Comparison of ENCODE assay signal across 8 cellular contexts in genomic region chr17:36948717-36949460, GRCh38. TPM values are rescaled to one million over a fixed set of nuclear protein-coding genes. Genes with fewer than 3 reads are reported as not detected.
DNase-seq lines count a peak whose midpoint lies in the region; ATAC-seq and TF ChIP-seq lines count a peak whose summit lies in the region.

AATF (plus strand) TSS chr17:36948954; CDS start chr17:36949126, 172 bp downstream.

- H3K36me3 ChIP-seq in DOHH2 (ENCODE audit: control insufficient read depth, low read length) (peaks cover 51% of the 10 kb centered on the region), GM23338 (ENCODE audit: insufficient read depth) (peaks cover 20% of the 10 kb centered on the region), esophagus squamous epithelium (peaks cover 0 to 22% (median 7%) of the 10 kb centered on the region in 3 donors)

- H3K4me3 ChIP-seq in DOHH2 (ENCODE audit: low read length): peak within 1 kb of the TSS; percentile 91
- H3K4me3 ChIP-seq in GM23338: peak within 1 kb of the TSS; percentile 94
- H3K4me3 ChIP-seq in esophagus squamous epithelium: peak within 1 kb of the TSS; percentile 75 to 98 (median 82)

- peak within 1 kb of the TSS; percentile 98 for H3K4me2 ChIP-seq in DOHH2 (ENCODE audit: low read length)
- H3K4me2 ChIP-seq in GM23338: peak within 1 kb of the TSS; percentile 99

- H3K4me1 ChIP-seq in DOHH2 (ENCODE audit: control insufficient read depth, low read length): peaks cover 33% of the 10 kb centered on the region
- H3K4me1 ChIP-seq in GM23338 (ENCODE audit: insufficient read depth): peaks cover 55% of the 10 kb centered on the region
- H3K4me1 ChIP-seq in esophagus squamous epithelium: peaks cover 0 to 40% (median 18%) of the 10 kb centered on the region in 3 donors

- H3K27ac ChIP-seq in DOHH2 (ENCODE audit: low read depth, low read length): peak within 1 kb of the TSS; percentile 63
- no peak within 1 kb of the TSS; the same call in 1 of the 2 replicates for H3K27ac ChIP-seq in GM23338 (ENCODE audit: low read depth)
- peak within 1 kb of the TSS; percentile 89 to 98 (median 90) for H3K27ac ChIP-seq in esophagus squamous epithelium

- H2AFZ ChIP-seq in GM23338: peak within 1 kb of the TSS; percentile 97

- peak; percentile 88 for ATAC-seq in GM23338
- ATAC-seq in naive B cell (ENCODE audit: low read depth in 2 of 2): peak; percentile 91 to 93
- peak; percentile 99 for ATAC-seq in stimulated activated effector memory CD8-positive, alpha-beta T cell treated with anti-CD3 and anti-CD28 coated beads, Interleukin-12 subunit alpha, Interleukin-12 subunit beta, amount 100 ng/mL, for 72 hours

- no peak for TF ChIP-seq CTCF in DOHH2 (IDR thresholded peaks at IDR 0.05; ENCODE audit: low read depth, low read length, poor library complexity, severe bottlenecking)
- no peak for TF ChIP-seq CTCF in GM23338 (conservative IDR thresholded peaks at IDR 0.05; ENCODE audit: low read depth in 2 of 2)
- TF ChIP-seq CTCF in esophagus squamous epithelium (IDR thresholded peaks at IDR 0.05): no peak

- H3K27me3 ChIP-seq in DOHH2 (ENCODE audit: control insufficient read depth, low read length) (peaks cover 37% of the 10 kb centered on the region), GM23338 (ENCODE audit: insufficient read depth) (peaks cover 55% of the 10 kb centered on the region), esophagus squamous epithelium (peaks cover 15 to 43% (median 32%) of the 10 kb centered on the region in 4 donors)

- H3K27me3 Mint-ChIP-seq in GM23338 (ENCODE audit: insufficient read depth, low read depth, poor library complexity) (peaks cover 55% of the 10 kb centered on the region), naive B cell (peaks cover 17 to 33% (median 31%) of the 10 kb centered on the region in 3 donors)

- H3K9me3 Mint-ChIP-seq in GM23338 (0 out of 3 replicates have a peak, but pooled peaks cover under 1% of the 10 kb centered on the region), naive B cell (peaks cover 0 to under 1% (median 0%) of the 10 kb centered on the region in 7 donors)
- no peaks in the 10 kb centered on the region for H3K9me3 Mint-ChIP-seq in stimulated activated effector memory CD8-positive, alpha-beta T cell treated with anti-CD3 and anti-CD28 coated beads, Interleukin-12 subunit alpha, Interleukin-12 subunit beta, amount 100 ng/mL, for 72 hours

- H3F3A ChIP-seq in DOHH2 (ENCODE audit: control insufficient read depth, insufficient read depth): 0 out of 2 replicates have a peak, but pooled peaks cover 5% of the 10 kb centered on the region
- peaks cover 34% of the 10 kb centered on the region; the same call in 1 of the 2 replicates for H3F3A ChIP-seq in GM23338 (replicated peaks; ENCODE audit: low read depth)

- DNase-seq in GM23338 (ENCODE audit: low spot score) (peak; percentile 98), Kasumi-1 (lab: John Stamatoyannopoulos, UW) (peak; percentile 91 to 93), RKO (ENCODE audit: low spot score) (peak; percentile 94), activated T-helper 1 cell treated with Interleukin-2 at 50 U/mL for 16 hours (ENCODE audit: low read depth) (peak; percentile 96), esophagus squamous epithelium (lab: John Stamatoyannopoulos, UW) (peak; percentile 81), naive B cell (peak; percentile 97)
- peak; percentile 96 to 99 for DNase-seq in stimulated activated effector memory CD8-positive, alpha-beta T cell treated with anti-CD3 and anti-CD28 coated beads, Interleukin-12 subunit alpha, Interleukin-12 subunit beta, amount 100 ng/mL, for 72 hours (ENCODE audit: low spot score in 2 of 2)

- H4K20me1 ChIP-seq in DOHH2 (ENCODE audit: control insufficient read depth, insufficient read depth, low read depth, low read length): peaks cover 8% of the 10 kb centered on the region; the same call in 1 of the 2 replicates
- H4K20me1 ChIP-seq in GM23338 (replicated peaks; ENCODE audit: insufficient read depth): peaks cover 21% of the 10 kb centered on the region

- H3K4me1 Mint-ChIP-seq in GM23338 (peaks cover 42% of the 10 kb centered on the region), naive B cell (peaks cover 43 to 58% (median 53%) of the 10 kb centered on the region in 3 donors)
- H3K4me1 Mint-ChIP-seq in stimulated activated effector memory CD8-positive, alpha-beta T cell treated with anti-CD3 and anti-CD28 coated beads, Interleukin-12 subunit alpha, Interleukin-12 subunit beta, amount 100 ng/mL, for 72 hours: peaks cover 47% of the 10 kb centered on the region

- H3K27ac Mint-ChIP-seq in GM23338 (peak within 1 kb of the TSS; percentile 91), naive B cell (peak within 1 kb of the TSS; percentile 92 to 99 (median 97))
- H3K27ac Mint-ChIP-seq in stimulated activated effector memory CD8-positive, alpha-beta T cell treated with anti-CD3 and anti-CD28 coated beads, Interleukin-12 subunit alpha, Interleukin-12 subunit beta, amount 100 ng/mL, for 72 hours: peak within 1 kb of the TSS; percentile 99

- no peaks in the 10 kb centered on the region for H3K9me3 ChIP-seq in DOHH2 (ENCODE audit: control insufficient read depth, insufficient read depth, low read length)
- no peaks in the 10 kb centered on the region for H3K9me3 ChIP-seq in esophagus squamous epithelium

- WGBS in esophagus squamous epithelium, 2 donors: 0 to 1% methylated on average over 21 to 24 of the region's 90 CpGs

- TF ChIP-seq POLR2A in esophagus squamous epithelium (IDR thresholded peaks at IDR 0.05): peak in 2 of 4 donors; percentile 60 to 84

- no peaks in the 10 kb centered on the region for H3K9me2 ChIP-seq in DOHH2 (replicated peaks; ENCODE audit: control insufficient read depth, low read length)
- H3K9me2 ChIP-seq in GM23338 (ENCODE audit: insufficient read depth): no peaks in the 10 kb centered on the region

- intact Hi-C loops in esophagus squamous epithelium (cut with DNase I): no loop called here

- peak within 1 kb of the TSS; percentile 92 for H3K4me3 Mint-ChIP-seq in GM23338
- H3K4me3 Mint-ChIP-seq in naive B cell: peak within 1 kb of the TSS; percentile 94 to 99 (median 98)
- peak within 1 kb of the TSS; percentile 92 for H3K4me3 Mint-ChIP-seq in stimulated activated effector memory CD8-positive, alpha-beta T cell treated with anti-CD3 and anti-CD28 coated beads, Interleukin-12 subunit alpha, Interleukin-12 subunit beta, amount 100 ng/mL, for 72 hours

- H3K36me3 Mint-ChIP-seq in GM23338 (ENCODE audit: low read depth) (peaks cover 32% of the 10 kb centered on the region), naive B cell (peaks cover 10 to 22% of the 10 kb centered on the region in 2 donors)
- peaks cover 56% of the 10 kb centered on the region for H3K36me3 Mint-ChIP-seq in stimulated activated effector memory CD8-positive, alpha-beta T cell treated with anti-CD3 and anti-CD28 coated beads, Interleukin-12 subunit alpha, Interleukin-12 subunit beta, amount 100 ng/mL, for 72 hours

- H3K79me2 ChIP-seq in DOHH2 (ENCODE audit: control insufficient read depth, low read length) (peaks cover 50% of the 10 kb centered on the region), GM23338 (replicated peaks; ENCODE audit: insufficient read depth) (peaks cover 37% of the 10 kb centered on the region)

TF ChIP-seq in GM23338, 12 proteins besides CTCF, POLR2A, EP300 and RAD21 (continues in another document):
- TF ChIP-seq EZH2phosphoT487 (IDR thresholded peaks at IDR 0.05; ENCODE audit: unreplicated experiment) (no peak), NANOG (IDR thresholded peaks at IDR 0.05; ENCODE audit: borderline replicate concordance) (no peak), ETS1 (IDR thresholded peaks at IDR 0.05) (no peak; the same call in 1 of the 2 replicates), EZH2 (IDR thresholded peaks at IDR 0.05; ENCODE audit: low read depth, unreplicated experiment) (peak; percentile 9), STAT1 (IDR thresholded peaks at IDR 0.05; ENCODE audit: unreplicated experiment) (no peak), ZNF331 (CRISPR knock-in tag; IDR thresholded peaks at IDR 0.05; ENCODE audit: low read depth) (no peak), JUNB (IDR thresholded peaks at IDR 0.05; ENCODE audit: unreplicated experiment) (no peak), CREB1 (CRISPR knock-in tag; IDR thresholded peaks at IDR 0.05; ENCODE audit: low read depth) (peak; percentile 90)

RNA-seq across cellular contexts. Expression of gene AATF, which starts in this region (rescaled TPM):
- total RNA-seq in GM23338 (2014; rRNA removed; shearing (Covaris generic)): 40.2 and 53.7 TPM in 2 replicates
- polyA plus RNA-seq in GM23338 (2016; fragmentation: Nextera tagmentation; extraction: Ambion mirVana) (64.1 and 71.2 TPM in 2 replicates), naive B cell (ENCODE audit: low read depth in 6 of 6) (10 to 100 TPM; 63.8 to 96.7 (median 73.2) TPM)
- total RNA-seq in esophagus squamous epithelium: 10 to 100 TPM; 22.4 to 36.4 (median 32.4) TPM
